1 cellular context compared by ENCODE assay signal in the genomic region with DNA sequence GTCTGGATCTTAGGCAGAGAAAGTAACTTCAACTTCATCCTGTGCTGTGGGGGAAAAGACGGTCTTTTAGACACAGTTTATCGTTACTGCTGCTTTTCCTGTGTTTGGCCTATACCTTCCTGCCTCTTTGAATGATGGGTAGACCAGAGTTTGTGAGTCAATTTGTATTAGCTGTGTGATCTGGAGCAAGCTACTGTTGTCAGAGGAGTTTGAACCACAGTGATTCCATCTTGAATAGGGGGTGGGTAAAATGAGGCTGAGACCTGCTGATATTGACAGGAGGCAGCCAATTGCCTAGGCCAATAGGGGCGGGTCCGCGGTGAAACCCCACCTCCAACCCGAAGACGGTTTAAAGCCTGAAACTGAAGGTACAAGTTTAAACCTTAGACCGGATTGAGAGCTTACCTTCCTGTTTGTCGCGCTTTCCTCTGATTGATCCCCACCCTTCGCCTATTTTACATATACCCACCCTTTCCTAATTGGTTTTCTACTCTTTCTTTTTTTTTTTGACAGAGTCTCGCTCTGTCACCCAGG.
A peak's percentile ranks its signal among the peaks of the same experiment; 100 is the strongest.
TF ChIP-seq lines count a peak whose summit lies in the region.

No MANE protein-coding gene starts in this region.

TF ChIP-seq in H1, 55 proteins besides CTCF, POLR2A, EP300 and RAD21:
- TF ChIP-seq BCL11A (IDR thresholded peaks at IDR 0.05; ENCODE audit: low read depth in 2 of 2, low read length in 2 of 2) (no peak), RFX5 (IDR thresholded peaks at IDR 0.05; ENCODE audit: borderline replicate concordance, low read depth, low read length) (no peak), HDAC2 (IDR thresholded peaks at IDR 0.05; ENCODE audit: borderline replicate concordance in 1 of 2, low read depth in 2 of 2, low read length in 2 of 2) (no peak), SP1 (IDR thresholded peaks at IDR 0.05; ENCODE audit: low read depth, low read length) (0 out of 2 replicates have a peak, but pooled peaks have one; percentile 51), POU5F1 (IDR thresholded peaks at IDR 0.05; ENCODE audit: low read depth, low read length) (no peak), FOSL1 (IDR thresholded peaks at IDR 0.05; ENCODE audit: insufficient read depth, low read depth, low read length) (no peak), RNF2 (IDR thresholded peaks at IDR 0.05; ENCODE audit: borderline replicate concordance, low read depth, low read length, missing control alignments, poor library complexity, severe bottlenecking) (no peak), SAP30 (IDR thresholded peaks at IDR 0.05; ENCODE audit: insufficient read depth, insufficient replicate concordance, low read length) (no peak), TBP (IDR thresholded peaks at IDR 0.05; ENCODE audit: low read depth, low read length) (peak; percentile 29; the same call in 1 of the 2 replicates), SP2 (IDR thresholded peaks at IDR 0.05; ENCODE audit: low read length) (no peak), SRF (IDR thresholded peaks at IDR 0.05; ENCODE audit: low read depth, low read length) (no peak), CHD2 (IDR thresholded peaks at IDR 0.05; ENCODE audit: low read length) (no peak), MAFK (IDR thresholded peaks at IDR 0.05; ENCODE audit: low read depth, low read length) (no peak), TAF7 (optimal IDR thresholded peaks at IDR 0.05; ENCODE audit: borderline replicate concordance, low read depth, low read length) (no peak), SIRT6 (IDR thresholded peaks at IDR 0.05; ENCODE audit: low read length) (no peak), EZH2 (IDR thresholded peaks at IDR 0.05; ENCODE audit: low read depth, low read length, severe bottlenecking) (no peak), JUN (IDR thresholded peaks at IDR 0.05; ENCODE audit: low read depth, low read length) (no peak), JUND (IDR thresholded peaks at IDR 0.05; ENCODE audit: low read length) (no peak), SP4 (IDR thresholded peaks at IDR 0.05; ENCODE audit: low read length) (no peak), SIX5 (IDR thresholded peaks at IDR 0.05; ENCODE audit: low read depth, low read length) (no peak), RXRA (IDR thresholded peaks at IDR 0.05; ENCODE audit: insufficient read depth, low read depth, low read length) (no peak), SIN3A (conservative IDR thresholded peaks at IDR 0.05 in 1 of 2, IDR thresholded peaks at IDR 0.05 in 1 of 2; ENCODE audit: low read depth in 1 of 2, low read length in 2 of 2) (0 out of 4 replicates have a peak, but pooled peaks of 1 of the 2 experiments have one; percentile 10), BACH1 (IDR thresholded peaks at IDR 0.05; ENCODE audit: low read length) (no peak), KDM5A (IDR thresholded peaks at IDR 0.05; ENCODE audit: low read length) (no peak), KDM1A (IDR thresholded peaks at IDR 0.05; ENCODE audit: borderline replicate concordance, low read length) (no peak), GTF2F1 (IDR thresholded peaks at IDR 0.05; ENCODE audit: borderline replicate concordance, low read depth, low read length) (no peak), TEAD4 (IDR thresholded peaks at IDR 0.05; ENCODE audit: low read depth, low read length) (no peak), E2F6 (IDR thresholded peaks at IDR 0.05) (no peak), MAX (IDR thresholded peaks at IDR 0.05) (no peak), CBX5 (IDR thresholded peaks at IDR 0.05; ENCODE audit: low read depth, low read length) (no peak), NRF1 (IDR thresholded peaks at IDR 0.05; ENCODE audit: low read depth, low read length) (no peak), CEBPB (IDR thresholded peaks at IDR 0.05; ENCODE audit: low read depth, low read length) (no peak), PHF8 (conservative IDR thresholded peaks at IDR 0.05; ENCODE audit: low read depth, low read length) (no peak), RBBP5 (IDR thresholded peaks at IDR 0.05; ENCODE audit: borderline replicate concordance, low read depth, low read length) (no peak), CBX8 (IDR thresholded peaks at IDR 0.05; ENCODE audit: borderline replicate concordance, low read depth, low read length) (no peak), POLR2AphosphoS5 (IDR thresholded peaks at IDR 0.05; ENCODE audit: low read depth, low read length) (0 out of 2 replicates have a peak, but pooled peaks have one; percentile 14), GABPA (IDR thresholded peaks at IDR 0.05; ENCODE audit: borderline replicate concordance, insufficient read depth, low read length) (no peak), ATF2 (IDR thresholded peaks at IDR 0.05; ENCODE audit: low read length) (no peak), SUZ12 (IDR thresholded peaks at IDR 0.05; ENCODE audit: low read length) (no peak), ASH2L (IDR thresholded peaks at IDR 0.05; ENCODE audit: low read length) (no peak), USF2 (IDR thresholded peaks at IDR 0.05; ENCODE audit: low read length) (no peak), YY1 (IDR thresholded peaks at IDR 0.05; ENCODE audit: low read depth, low read length) (peak; percentile 58; the same call in 1 of the 2 replicates), TAF1 (IDR thresholded peaks at IDR 0.05; ENCODE audit: low read depth, low read length) (no peak), HDAC6 (IDR thresholded peaks at IDR 0.05; ENCODE audit: low read depth, low read length) (no peak), CREB1 (IDR thresholded peaks at IDR 0.05) (no peak)
- TF ChIP-seq, protein P1, sequence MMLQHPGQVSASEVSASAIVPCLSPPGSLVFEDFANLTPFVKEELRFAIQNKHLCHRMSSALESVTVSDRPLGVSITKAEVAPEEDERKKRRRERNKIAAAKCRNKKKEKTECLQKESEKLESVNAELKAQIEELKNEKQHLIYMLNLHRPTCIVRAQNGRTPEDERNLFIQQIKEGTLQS (IDR thresholded peaks at IDR 0.05; ENCODE audit: insufficient read depth, low read depth, low read length): no peak
- TF ChIP-seq, protein P2, sequence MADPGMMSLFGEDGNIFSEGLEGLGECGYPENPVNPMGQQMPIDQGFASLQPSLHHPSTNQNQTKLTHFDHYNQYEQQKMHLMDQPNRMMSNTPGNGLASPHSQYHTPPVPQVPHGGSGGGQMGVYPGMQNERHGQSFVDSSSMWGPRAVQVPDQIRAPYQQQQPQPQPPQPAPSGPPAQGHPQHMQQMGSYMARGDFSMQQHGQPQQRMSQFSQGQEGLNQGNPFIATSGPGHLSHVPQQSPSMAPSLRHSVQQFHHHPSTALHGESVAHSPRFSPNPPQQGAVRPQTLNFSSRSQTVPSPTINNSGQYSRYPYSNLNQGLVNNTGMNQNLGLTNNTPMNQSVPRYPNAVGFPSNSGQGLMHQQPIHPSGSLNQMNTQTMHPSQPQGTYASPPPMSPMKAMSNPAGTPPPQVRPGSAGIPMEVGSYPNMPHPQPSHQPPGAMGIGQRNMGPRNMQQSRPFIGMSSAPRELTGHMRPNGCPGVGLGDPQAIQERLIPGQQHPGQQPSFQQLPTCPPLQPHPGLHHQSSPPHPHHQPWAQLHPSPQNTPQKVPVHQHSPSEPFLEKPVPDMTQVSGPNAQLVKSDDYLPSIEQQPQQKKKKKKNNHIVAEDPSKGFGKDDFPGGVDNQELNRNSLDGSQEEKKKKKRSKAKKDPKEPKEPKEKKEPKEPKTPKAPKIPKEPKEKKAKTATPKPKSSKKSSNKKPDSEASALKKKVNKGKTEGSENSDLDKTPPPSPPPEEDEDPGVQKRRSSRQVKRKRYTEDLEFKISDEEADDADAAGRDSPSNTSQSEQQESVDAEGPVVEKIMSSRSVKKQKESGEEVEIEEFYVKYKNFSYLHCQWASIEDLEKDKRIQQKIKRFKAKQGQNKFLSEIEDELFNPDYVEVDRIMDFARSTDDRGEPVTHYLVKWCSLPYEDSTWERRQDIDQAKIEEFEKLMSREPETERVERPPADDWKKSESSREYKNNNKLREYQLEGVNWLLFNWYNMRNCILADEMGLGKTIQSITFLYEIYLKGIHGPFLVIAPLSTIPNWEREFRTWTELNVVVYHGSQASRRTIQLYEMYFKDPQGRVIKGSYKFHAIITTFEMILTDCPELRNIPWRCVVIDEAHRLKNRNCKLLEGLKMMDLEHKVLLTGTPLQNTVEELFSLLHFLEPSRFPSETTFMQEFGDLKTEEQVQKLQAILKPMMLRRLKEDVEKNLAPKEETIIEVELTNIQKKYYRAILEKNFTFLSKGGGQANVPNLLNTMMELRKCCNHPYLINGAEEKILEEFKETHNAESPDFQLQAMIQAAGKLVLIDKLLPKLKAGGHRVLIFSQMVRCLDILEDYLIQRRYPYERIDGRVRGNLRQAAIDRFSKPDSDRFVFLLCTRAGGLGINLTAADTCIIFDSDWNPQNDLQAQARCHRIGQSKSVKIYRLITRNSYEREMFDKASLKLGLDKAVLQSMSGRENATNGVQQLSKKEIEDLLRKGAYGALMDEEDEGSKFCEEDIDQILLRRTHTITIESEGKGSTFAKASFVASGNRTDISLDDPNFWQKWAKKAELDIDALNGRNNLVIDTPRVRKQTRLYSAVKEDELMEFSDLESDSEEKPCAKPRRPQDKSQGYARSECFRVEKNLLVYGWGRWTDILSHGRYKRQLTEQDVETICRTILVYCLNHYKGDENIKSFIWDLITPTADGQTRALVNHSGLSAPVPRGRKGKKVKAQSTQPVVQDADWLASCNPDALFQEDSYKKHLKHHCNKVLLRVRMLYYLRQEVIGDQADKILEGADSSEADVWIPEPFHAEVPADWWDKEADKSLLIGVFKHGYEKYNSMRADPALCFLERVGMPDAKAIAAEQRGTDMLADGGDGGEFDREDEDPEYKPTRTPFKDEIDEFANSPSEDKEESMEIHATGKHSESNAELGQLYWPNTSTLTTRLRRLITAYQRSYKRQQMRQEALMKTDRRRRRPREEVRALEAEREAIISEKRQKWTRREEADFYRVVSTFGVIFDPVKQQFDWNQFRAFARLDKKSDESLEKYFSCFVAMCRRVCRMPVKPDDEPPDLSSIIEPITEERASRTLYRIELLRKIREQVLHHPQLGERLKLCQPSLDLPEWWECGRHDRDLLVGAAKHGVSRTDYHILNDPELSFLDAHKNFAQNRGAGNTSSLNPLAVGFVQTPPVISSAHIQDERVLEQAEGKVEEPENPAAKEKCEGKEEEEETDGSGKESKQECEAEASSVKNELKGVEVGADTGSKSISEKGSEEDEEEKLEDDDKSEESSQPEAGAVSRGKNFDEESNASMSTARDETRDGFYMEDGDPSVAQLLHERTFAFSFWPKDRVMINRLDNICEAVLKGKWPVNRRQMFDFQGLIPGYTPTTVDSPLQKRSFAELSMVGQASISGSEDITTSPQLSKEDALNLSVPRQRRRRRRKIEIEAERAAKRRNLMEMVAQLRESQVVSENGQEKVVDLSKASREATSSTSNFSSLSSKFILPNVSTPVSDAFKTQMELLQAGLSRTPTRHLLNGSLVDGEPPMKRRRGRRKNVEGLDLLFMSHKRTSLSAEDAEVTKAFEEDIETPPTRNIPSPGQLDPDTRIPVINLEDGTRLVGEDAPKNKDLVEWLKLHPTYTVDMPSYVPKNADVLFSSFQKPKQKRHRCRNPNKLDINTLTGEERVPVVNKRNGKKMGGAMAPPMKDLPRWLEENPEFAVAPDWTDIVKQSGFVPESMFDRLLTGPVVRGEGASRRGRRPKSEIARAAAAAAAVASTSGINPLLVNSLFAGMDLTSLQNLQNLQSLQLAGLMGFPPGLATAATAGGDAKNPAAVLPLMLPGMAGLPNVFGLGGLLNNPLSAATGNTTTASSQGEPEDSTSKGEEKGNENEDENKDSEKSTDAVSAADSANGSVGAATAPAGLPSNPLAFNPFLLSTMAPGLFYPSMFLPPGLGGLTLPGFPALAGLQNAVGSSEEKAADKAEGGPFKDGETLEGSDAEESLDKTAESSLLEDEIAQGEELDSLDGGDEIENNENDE (IDR thresholded peaks at IDR 0.05; ENCODE audit: insufficient replicate concordance, low read length): peak; percentile 19
